In genomic region chr6:2245103-2245953, GRCh38 we compare ENCODE assay signal across 8 cellular contexts. TPM values are rescaled to one million over a fixed set of nuclear protein-coding genes. Genes with fewer than 3 reads are reported as not detected.
DNase-seq lines count a peak whose midpoint lies in the region; ATAC-seq and TF ChIP-seq lines count a peak whose summit lies in the region.

GMDS (minus strand) TSS chr6:2245605.

- H3K27ac ChIP-seq in fibroblast of lung (ENCODE audit: insufficient read depth, low read length): peak within 1 kb of the TSS; percentile 93

- DNase-seq in DMS79 (lab: John Stamatoyannopoulos, UW) (peak; percentile 7), RPMI7951 (ENCODE audit: low read depth) (peak; percentile 87), fibroblast of lung (ENCODE audit: low read depth in 2 of 2) (peak; percentile 84 to 88)
- peak; percentile 71 for DNase-seq in Jurkat, Clone E6-1 (ENCODE audit: low read depth, low spot score)
- DNase-seq in activated T-helper 1 cell treated with anti-CD3 and anti-CD28 coated beads, Interleukin-2, amount 50 U/mL, for 16 hours (ENCODE audit: low read depth in 1 of 2, low spot score in 1 of 2): peak; percentile 51 to 77
- DNase-seq in naive thymus-derived CD8-positive, alpha-beta T cell: peak; percentile 70 to 85 (median 80)
- peak; percentile 76 for DNase-seq in stimulated activated naive B cell treated with anti-CD40 and anti-IgM and Interleukin-4, amounts not matched to agents 10 μg/mL and 1 μg/mL and 100 μg/mL, for 72 hours

- no peaks in the 10 kb centered on the region for H3K36me3 ChIP-seq in fibroblast of lung (ENCODE audit: control insufficient read depth, insufficient read depth, low read length)

- H3K4me3 ChIP-seq in Jurkat, Clone E6-1 (ENCODE audit: low read length): peak within 1 kb of the TSS; percentile 83
- H3K4me3 ChIP-seq in fibroblast of lung (replicated peaks in 1 of 4; ENCODE audit: control extremely low read depth in 1 of 4, insufficient read depth in 1 of 4, low read depth in 3 of 4, low read length in 4 of 4): peak within 1 kb of the TSS; percentile 74 to 90 (median 84)

- peak within 1 kb of the TSS; percentile 87 to 97 (median 96) for H3K27ac Mint-ChIP-seq in naive thymus-derived CD8-positive, alpha-beta T cell
- peak within 1 kb of the TSS; percentile 97 for H3K27ac Mint-ChIP-seq in stimulated activated naive B cell treated with anti-CD40 and anti-IgM and Interleukin-4, amounts not matched to agents 10 μg/mL and 1 μg/mL and 100 μg/mL, for 72 hours

- H3K79me2 ChIP-seq in fibroblast of lung (ENCODE audit: control insufficient read depth, insufficient read depth, low read length): peaks cover 3% of the 10 kb centered on the region

- no peaks in the 10 kb centered on the region for H3K27me3 ChIP-seq in fibroblast of lung (ENCODE audit: control insufficient read depth, insufficient read depth, low read length)

- POLR2A ChIA-PET in naive thymus-derived CD8-positive, alpha-beta T cell (lab: Charles Lee): no interaction called here

- H2AFZ ChIP-seq in fibroblast of lung (ENCODE audit: low read length): peak within 1 kb of the TSS; percentile 85

- H3K4me2 ChIP-seq in fibroblast of lung (ENCODE audit: extremely low read depth, insufficient read depth, low read length): peak within 1 kb of the TSS; percentile 96

- H3K9me3 ChIP-seq in fibroblast of lung (ENCODE audit: control insufficient read depth, insufficient read depth, low read depth, low read length): no peaks in the 10 kb centered on the region

- H3K27me3 Mint-ChIP-seq in naive thymus-derived CD8-positive, alpha-beta T cell: no peaks in the 10 kb centered on the region
- H3K27me3 Mint-ChIP-seq in stimulated activated naive B cell treated with anti-CD40 and anti-IgM and Interleukin-4, amounts not matched to agents 10 μg/mL and 1 μg/mL and 100 μg/mL, for 72 hours: no peaks in the 10 kb centered on the region

- H3K36me3 Mint-ChIP-seq in naive thymus-derived CD8-positive, alpha-beta T cell: peaks cover 0 to 12% (median 3%) of the 10 kb centered on the region in 3 donors
- peaks cover 2 to 13% of the 10 kb centered on the region in 2 donors for H3K36me3 Mint-ChIP-seq in stimulated activated naive B cell treated with anti-CD40 and anti-IgM and Interleukin-4, amounts not matched to agents 10 μg/mL and 1 μg/mL and 100 μg/mL, for 72 hours

- H3K4me3 Mint-ChIP-seq in naive thymus-derived CD8-positive, alpha-beta T cell: peak within 1 kb of the TSS; percentile 87 to 97 (median 92)
- H3K4me3 Mint-ChIP-seq in stimulated activated naive B cell treated with anti-CD40 and anti-IgM and Interleukin-4, amounts not matched to agents 10 μg/mL and 1 μg/mL and 100 μg/mL, for 72 hours: peak within 1 kb of the TSS; percentile 92 to 94

- H3K9me3 Mint-ChIP-seq in naive thymus-derived CD8-positive, alpha-beta T cell: no peaks in the 10 kb centered on the region
- no peaks in the 10 kb centered on the region for H3K9me3 Mint-ChIP-seq in stimulated activated naive B cell treated with anti-CD40 and anti-IgM and Interleukin-4, amounts not matched to agents 10 μg/mL and 1 μg/mL and 100 μg/mL, for 72 hours

- ATAC-seq in GM21619 (IDR thresholded peaks at IDR 0.05; ENCODE audit: unreplicated experiment): peak; percentile 87
- peak; percentile 88 to 89 for ATAC-seq in naive thymus-derived CD8-positive, alpha-beta T cell
- peak; percentile 97 for ATAC-seq in stimulated activated naive B cell treated with anti-CD40 and anti-IgM and Interleukin-4, amounts not matched to agents 10 μg/mL and 1 μg/mL and 100 μg/mL, for 72 hours (replicated peaks)

- H3K4me1 ChIP-seq in fibroblast of lung (ENCODE audit: control insufficient read depth, extremely low read depth, insufficient read depth, low read length): peaks cover 2% of the 10 kb centered on the region

- H3K4me1 Mint-ChIP-seq in naive thymus-derived CD8-positive, alpha-beta T cell: peaks cover 28 to 75% (median 60%) of the 10 kb centered on the region in 4 donors
- peaks cover 29 to 65% of the 10 kb centered on the region in 2 donors for H3K4me1 Mint-ChIP-seq in stimulated activated naive B cell treated with anti-CD40 and anti-IgM and Interleukin-4, amounts not matched to agents 10 μg/mL and 1 μg/mL and 100 μg/mL, for 72 hours

- TF ChIP-seq CTCF in fibroblast of lung (conservative IDR thresholded peaks at IDR 0.05 in 1 of 2, IDR thresholded peaks at IDR 0.05 in 1 of 2; ENCODE audit: low read depth in 1 of 2, low read length in 2 of 2): no peak

- H4K20me1 ChIP-seq in fibroblast of lung (ENCODE audit: control insufficient read depth, extremely low read depth, insufficient read depth, low read length): no peaks in the 10 kb centered on the region

- peak within 1 kb of the TSS; percentile 86 for H3K9ac ChIP-seq in fibroblast of lung (ENCODE audit: insufficient read depth, low read length)

RNA-seq across cellular contexts. Expression of gene GMDS, which starts in this region (rescaled TPM):
- polyA plus RNA-seq in Jurkat, Clone E6-1 (2012; ENCODE audit: insufficient read depth, insufficient read length): 59.5 TPM
- 7.4 and 11.2 TPM in 2 replicates for total RNA-seq in RPMI7951 (2014; rRNA removed; shearing (Covaris generic))
- 8.5 and 12.7 TPM in 2 replicates for total RNA-seq in fibroblast of lung
- polyA plus RNA-seq in fibroblast of lung: 34.5 and 40.4 TPM in 2 replicates
- 23.4 and 23.5 TPM in 2 replicates for polyA plus RNA-seq in fibroblast of lung (2012)
- polyA minus RNA-seq in fibroblast of lung (ENCODE audit: low replicate concordance): 2.7 and 3.3 TPM in 2 replicates
- 10 to 100 TPM; 11.4 to 12.8 TPM for total RNA-seq in naive thymus-derived CD8-positive, alpha-beta T cell
- 10 to 100 TPM; 22.3 to 25.0 (median 24.1) TPM for polyA plus RNA-seq in naive thymus-derived CD8-positive, alpha-beta T cell

Comparison
In these comparisons a context has a peak if more than half of its experiments do, and no peak if none do; other contexts are left out.
1. Peak in every context shown above with its lines: DNase-seq, ATAC-seq, H3K4me3 ChIP-seq and H3K27ac ChIP-seq.
2. DNase-seq: peak in every context shown above with its lines; median percentile 87 in RPMI7951; 86 in fibroblast of lung; 80 in naive thymus-derived CD8-positive, alpha-beta T cell; 76 in stimulated activated naive B cell treated with anti-CD40 and anti-IgM and Interleukin-4, amounts not matched to agents 10 μg/mL and 1 μg/mL and 100 μg/mL, for 72 hours; 71 in Jurkat, Clone E6-1; 64 in activated T-helper 1 cell treated with anti-CD3 and anti-CD28 coated beads, Interleukin-2, amount 50 U/mL, for 16 hours; 7 in DMS79.